In genomic region chr7:47763063-47763974, GRCh38 we compare ENCODE assay signal across 1 cellular context.
TF ChIP-seq lines count a peak whose summit lies in the region.

No MANE protein-coding gene starts in this region.

TF ChIP-seq in A549, 52 proteins besides CTCF, POLR2A, EP300 and RAD21 (continued from another document):
- TF ChIP-seq KDM5A (IDR thresholded peaks at IDR 0.05) (no peak), HMGXB4 (CRISPR knock-in tag; IDR thresholded peaks at IDR 0.05; ENCODE audit: borderline replicate concordance) (no peak), NR3C1 (IDR thresholded peaks at IDR 0.05) (no peak), RARB (CRISPR knock-in tag; IDR thresholded peaks at IDR 0.05) (peak; percentile 83), ESRRA (IDR thresholded peaks at IDR 0.05; ENCODE audit: borderline replicate concordance, low read length) (0 out of 2 replicates have a peak, but pooled peaks have one; percentile 41), GATA3 (IDR thresholded peaks at IDR 0.05; ENCODE audit: borderline replicate concordance) (peak; percentile 98), PHF8 (IDR thresholded peaks at IDR 0.05; ENCODE audit: borderline replicate concordance, low read depth) (no peak), SMC3 (IDR thresholded peaks at IDR 0.05) (peak; percentile 56), TP53 (CRISPR knock-in tag; IDR thresholded peaks at IDR 0.05) (no peak), HES2 (IDR thresholded peaks at IDR 0.05) (peak; percentile 35; the same call in 1 of the 2 replicates), CHD4 (IDR thresholded peaks at IDR 0.05; ENCODE audit: borderline replicate concordance) (no peak), HEYL (CRISPR knock-in tag; IDR thresholded peaks at IDR 0.05) (no peak), MAX (IDR thresholded peaks at IDR 0.05) (peak; percentile 85), REST (IDR thresholded peaks at IDR 0.05) (no peak), MAFK (IDR thresholded peaks at IDR 0.05; ENCODE audit: partially characterized antibody) (peak; percentile 46), FOSL2 (IDR thresholded peaks at IDR 0.05) (peak; percentile 96), FOSL2 (CRISPR knock-in tag; IDR thresholded peaks at IDR 0.05) (peak; percentile 99), ZFP36 (IDR thresholded peaks at IDR 0.05; ENCODE audit: borderline replicate concordance, partially characterized antibody) (peak; percentile 58), MAZ (IDR thresholded peaks at IDR 0.05; ENCODE audit: borderline replicate concordance, low read depth, low read length) (no peak), RFX5 (IDR thresholded peaks at IDR 0.05) (no peak), ATOH8 (CRISPR knock-in tag; IDR thresholded peaks at IDR 0.05; ENCODE audit: low read depth) (peak; percentile 37; the same call in 1 of the 2 replicates), HDAC2 (IDR thresholded peaks at IDR 0.05) (no peak)
